9 cellular contexts compared by ENCODE assay signal in the genomic region with DNA sequence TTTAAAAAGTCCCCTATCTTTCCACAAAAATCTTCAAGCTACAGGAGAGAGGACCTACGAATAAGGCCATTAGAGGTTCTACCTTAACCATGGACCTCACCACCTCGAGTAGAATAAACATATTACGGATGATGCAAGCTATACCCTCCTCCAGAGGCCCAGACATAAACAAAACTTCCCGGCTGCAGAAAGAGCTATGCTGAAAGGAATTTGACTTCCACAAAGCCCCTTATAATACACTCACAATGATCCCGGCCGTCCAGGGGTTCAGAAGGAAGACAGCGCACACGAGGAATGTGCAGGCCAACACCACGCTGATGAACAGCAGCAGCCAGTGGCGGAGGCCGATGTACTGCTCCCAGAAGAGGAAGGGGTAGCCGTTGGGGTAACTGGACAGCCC.
"Had no signal": no experiment of that assay in that cellular context is flagged by ENCODE, and none has a peak within 500 bp of the region (broad histone marks: within the 10 kb centered on the region; RNA-seq: fewer than 3 reads in every experiment).

No MANE protein-coding gene starts in this region.

- H3K27me3 ChIP-seq: adrenal gland had no signal

- H3K9me3 ChIP-seq: adrenal gland had no signal

- H3K4me3 ChIP-seq: adrenal gland, lung had no signal

- DNase-seq: activated CD4-positive, alpha-beta T cell treated with anti-CD3 and anti-CD28 coated beads for 36 hours; activated naive CD4-positive, alpha-beta T cell treated with anti-CD3 and anti-CD28 coated beads, Interleukin-2, amount 10 ng/mL, durations not matched to agents 7 days and 5 days; adrenal gland; effector CD4-positive, alpha-beta T cell; naive thymus-derived CD4-positive, alpha-beta T cell; stimulated activated CD4-positive, alpha-beta T cell treated with anti-CD3 and anti-CD28 coated beads, Interleukin-2, amount 100 ng/mL, for 48 hours; stimulated activated naive CD8-positive, alpha-beta T cell treated with anti-CD3 and anti-CD28 coated beads, Interleukin-15, Interleukin-2, amounts not matched to agents 100 U/mL and 50 U/mL, for 24 hours; T-helper 9 cell had no signal
